Comparison of ENCODE assay signal across 8 cellular contexts in genomic region chr13:41310963-41311606, GRCh38. TPM values are rescaled to one million over a fixed set of nuclear protein-coding genes. Genes with fewer than 3 reads are reported as not detected.
DNase-seq lines count a peak whose midpoint lies in the region; ATAC-seq and TF ChIP-seq lines count a peak whose summit lies in the region.

Gene NAA16 (plus strand): TSS chr13:41311267. CDS start chr13:41311529, 262 bp downstream.

- ATAC-seq in stimulated activated naive CD8-positive, alpha-beta T cell treated with anti-CD3 and anti-CD28 coated beads, Interleukin-15, Interleukin-2, amounts not matched to agents 100 U/mL and 50 U/mL, for 24 hours: peak; percentile 91

- H3K36me3 Mint-ChIP-seq in nephron (ENCODE audit: low read depth): peaks cover 4% of the 10 kb centered on the region

- peak; percentile 86 for TF ChIP-seq POLR2A in Raji (IDR thresholded peaks at IDR 0.05; ENCODE audit: insufficient read depth, low read depth, low read length)

- peak within 1 kb of the TSS; percentile 90 for H3K4me3 ChIP-seq in fibroblast of the aortic adventitia (ENCODE audit: low read depth, low read length)

- no peaks in the 10 kb centered on the region for H3K9me3 Mint-ChIP-seq in nephron

- peak; percentile 94 for DNase-seq in ELR (ENCODE audit: low read depth)
- peak; percentile 84 for DNase-seq in H4 (ENCODE audit: low spot score)
- DNase-seq in LoVo (ENCODE audit: low spot score): peak; percentile 94
- DNase-seq in activated T-helper 9 cell treated with anti-CD3 and anti-CD28 coated beads, Interleukin-2, amount 50 U/mL, for 16 hours (ENCODE audit: low read depth): peak; percentile 95
- DNase-seq in fibroblast of the aortic adventitia (ENCODE audit: low read depth): peak; percentile 86
- peak; percentile 99 for DNase-seq in stimulated activated naive CD8-positive, alpha-beta T cell treated with anti-CD3 and anti-CD28 coated beads, Interleukin-15, Interleukin-2, amounts not matched to agents 100 U/mL and 50 U/mL, for 24 hours

- no peaks in the 10 kb centered on the region for H3K27me3 Mint-ChIP-seq in nephron (ENCODE audit: low read depth)

- H3K4me1 Mint-ChIP-seq in nephron: peaks cover 17% of the 10 kb centered on the region

- H3K4me3 Mint-ChIP-seq in nephron: peak within 1 kb of the TSS; percentile 95 to 100 (median 99)

- H3K27ac Mint-ChIP-seq in nephron: peak within 1 kb of the TSS; percentile 95 to 98 (median 97)

- TF ChIP-seq CTCF in fibroblast of the aortic adventitia (IDR thresholded peaks at IDR 0.05; ENCODE audit: insufficient read depth, low read length): no peak
- TF ChIP-seq CTCF in nephron (IDR thresholded peaks at IDR 0.05; ENCODE audit: unreplicated experiment in 3 of 3): peak in 1 of 3 experiments; percentile 14

RNA-seq across cellular contexts. Expression of gene NAA16, which starts in this region (rescaled TPM):
- total RNA-seq in H4 (2014; rRNA removed; shearing (Covaris generic)): 6.6 and 6.8 TPM in 2 replicates
- 16.1 and 37.3 TPM in 2 replicates for total RNA-seq in fibroblast of the aortic adventitia (ENCODE audit: low replicate concordance)

Comparison
In these comparisons a context has a peak if more than half of its experiments do, and no peak if none do; other contexts are left out.
1. Peak in every context shown above with its lines: DNase-seq, ATAC-seq and H3K4me3 ChIP-seq.